ENCODE assay signal across 11 cellular contexts in the genomic region with DNA sequence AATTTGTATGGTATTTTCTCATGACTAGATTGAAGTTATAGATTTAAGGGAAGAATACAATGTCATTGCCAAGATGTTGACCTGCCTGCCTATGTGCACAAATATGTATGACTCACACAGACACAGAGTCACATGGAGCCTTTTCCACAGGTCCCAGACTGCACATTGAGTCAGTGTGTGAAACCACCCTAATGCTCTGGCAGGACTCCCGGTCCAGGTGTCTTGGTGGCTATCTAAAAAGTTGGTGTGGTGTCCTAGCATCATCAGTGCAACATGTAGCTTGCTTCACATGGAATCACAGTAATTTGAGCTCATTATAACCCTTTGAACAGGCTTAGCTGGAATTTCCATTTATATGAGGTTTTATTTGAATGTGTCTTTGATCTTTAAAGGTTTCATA. TPM values are rescaled to one million over a fixed set of nuclear protein-coding genes. Genes with fewer than 3 reads are reported as not detected.
DNase-seq lines count a peak whose midpoint lies in the region; ATAC-seq and TF ChIP-seq lines count a peak whose summit lies in the region.
"Had no signal": no experiment of that assay in that cellular context is flagged by ENCODE, and none has a peak within 500 bp of the region (broad histone marks: within the 10 kb centered on the region; RNA-seq: fewer than 3 reads in every experiment).

No MANE protein-coding gene starts in this region.

- no peaks in the 10 kb centered on the region for H4K20me1 ChIP-seq in smooth muscle cell (ENCODE audit: low read depth)

- no peak overlapping the region for H2AFZ ChIP-seq in smooth muscle cell (ENCODE audit: low read depth)

- ATAC-seq in activated CD4-positive, CD25-positive, alpha-beta regulatory T cell treated with anti-CD3 and anti-CD28 coated beads, Interleukin-2, amount 50 U/mL, for 24 hours, result peak; percentile 35 to 49
- ATAC-seq in HG03378 (IDR thresholded peaks at IDR 0.05; ENCODE audit: unreplicated experiment) (peak; percentile 74), GM21526 (IDR thresholded peaks at IDR 0.05; ENCODE audit: low FRiP score, unreplicated experiment) (no peak), GM18517 (IDR thresholded peaks at IDR 0.05; ENCODE audit: unreplicated experiment) (no peak)

- no peak for TF ChIP-seq CTCF in smooth muscle cell (IDR thresholded peaks at IDR 0.05; ENCODE audit: borderline replicate concordance, insufficient read depth, poor library complexity, severe bottlenecking)

- H3K4me2 ChIP-seq in smooth muscle cell, result peak overlapping the region; percentile 9

- no peaks in the 10 kb centered on the region for H3K79me2 ChIP-seq in smooth muscle cell (ENCODE audit: low read depth)

- peak overlapping the region; percentile 54 for H3K9ac ChIP-seq in smooth muscle cell (ENCODE audit: low read depth)

- H3K27me3 ChIP-seq in smooth muscle cell (ENCODE audit: low read depth) (no peaks in the 10 kb centered on the region), H7 (ENCODE audit: control insufficient read depth, insufficient read depth, low read length) (no peaks in the 10 kb centered on the region; the same call in 1 of the 2 replicates)

- WGBS in smooth muscle cell (ENCODE audit: low lambda C conversion rate), result 55% methylated on average over 1 of the region's 1 CpG

- no peak overlapping the region for H3K4me3 ChIP-seq in smooth muscle cell
- H3K4me3 ChIP-seq in H7 (ENCODE audit: insufficient read depth, low read depth, low read length), result no peak overlapping the region

- no peak for DNase-seq in activated CD4-positive, CD25-positive, alpha-beta regulatory T cell (lab: John Stamatoyannopoulos, UW)
- DNase-seq in astrocyte of the hippocampus (ENCODE audit: low read depth, low spot score) (peak; percentile 60), smooth muscle cell (lab: John Stamatoyannopoulos, UW; ENCODE audit: unreplicated experiment) (no peak), H7 (no peak)
- DNase-seq: NCI-H1930 had no signal

- no peaks in the 10 kb centered on the region for H3K4me1 ChIP-seq in smooth muscle cell (ENCODE audit: low read depth)

- H3K9me3 ChIP-seq in smooth muscle cell (replicated peaks; ENCODE audit: low read depth), result no peaks in the 10 kb centered on the region

- H3F3A ChIP-seq in smooth muscle cell (ENCODE audit: low read depth), result no peaks in the 10 kb centered on the region

- H3K36me3 ChIP-seq in smooth muscle cell (ENCODE audit: low read depth) (no peaks in the 10 kb centered on the region), H7 (replicated peaks; ENCODE audit: control insufficient read depth, insufficient read depth, low read length) (no peaks in the 10 kb centered on the region)

- peak overlapping the region; percentile 83 for H3K27ac ChIP-seq in smooth muscle cell (ENCODE audit: low read depth)
- H3K27ac ChIP-seq: VCaP had no signal

RNA-seq across cellular contexts. Expression of a gene that starts 10.8 kb away (rescaled TPM):
- 0.36 and 0.54 TPM in 2 replicates for total RNA-seq in smooth muscle cell
- not detected in 2 replicates for polyA plus RNA-seq in smooth muscle cell
- not detected in 2 replicates for total RNA-seq in H7 (2014; rRNA removed; shearing (Covaris generic))
- total RNA-seq: lower leg skin had no signal

RNA-seq across cellular contexts. Expression of a gene that starts 40.9 kb away (rescaled TPM):
- 37.1 and 41.1 TPM in 2 replicates for total RNA-seq in smooth muscle cell
- 15.0 and 17.4 TPM in 2 replicates for polyA plus RNA-seq in smooth muscle cell
- 12.1 and 12.2 TPM in 2 replicates for total RNA-seq in H7 (2014; rRNA removed; shearing (Covaris generic))

RNA-seq across cellular contexts. Expression of a gene that starts 54.5 kb away (rescaled TPM):
- not detected in 2 replicates for total RNA-seq in smooth muscle cell
- not detected in 2 replicates for polyA plus RNA-seq in smooth muscle cell
- not detected in 2 replicates for total RNA-seq in H7 (2014; rRNA removed; shearing (Covaris generic))
- total RNA-seq: lower leg skin had no signal

RNA-seq across cellular contexts. Expression of a gene that starts 56.4 kb away (rescaled TPM):
- not detected in 2 replicates for total RNA-seq in smooth muscle cell
- polyA plus RNA-seq in smooth muscle cell, result not detected in 2 replicates
- not detected in 2 replicates for total RNA-seq in H7 (2014; rRNA removed; shearing (Covaris generic))
- total RNA-seq: lower leg skin had no signal

Comparison
In these comparisons a context has a peak if more than half of its experiments do, and no peak if none do; other contexts are left out.
1. ATAC-seq: peak in activated CD4-positive, CD25-positive, alpha-beta regulatory T cell treated with anti-CD3 and anti-CD28 coated beads, Interleukin-2, amount 50 U/mL, for 24 hours (2 of 2) and HG03378 (single experiment); none in GM21526 (single experiment) and GM18517 (single experiment).